ENCODE assay signal across 18 cellular contexts in genomic region chr22:33866521-33866920, GRCh38. TPM values are rescaled to one million over a fixed set of nuclear protein-coding genes. Genes with fewer than 3 reads are reported as not detected.
DNase-seq lines count a peak whose midpoint lies in the region; ATAC-seq and TF ChIP-seq lines count a peak whose summit lies in the region.
"Had no signal": no experiment of that assay in that cellular context is flagged by ENCODE, and none has a peak within 500 bp of the region (broad histone marks: within the 10 kb centered on the region; RNA-seq: fewer than 3 reads in every experiment).

No MANE protein-coding gene starts in this region.

- ATAC-seq in PC-3 (no peak), gastroesophageal sphincter (no peak), HG03097 (IDR thresholded peaks at IDR 0.05; ENCODE audit: low FRiP score, unreplicated experiment) (no peak)
- ATAC-seq: T-helper 17 cell had no signal

- no peak for TF ChIP-seq EP300 in gastroesophageal sphincter (IDR thresholded peaks at IDR 0.05)

- 67 to 91% methylated on average over 3 of the region's 3 CpGs for WGBS in gastroesophageal sphincter (ENCODE audit: low coverage in 1 of 2), 2 donors
- 81% methylated on average over 3 of the region's 3 CpGs for WGBS in smooth muscle cell (ENCODE audit: low lambda C conversion rate)
- WGBS in testis, 2 donors = 90 to 96% methylated on average over 3 of the region's 3 CpGs

- H3K9me3 ChIP-seq in PC-3 (ENCODE audit: low read length) (no peaks in the 10 kb centered on the region), gastroesophageal sphincter (no peaks in the 10 kb centered on the region), smooth muscle cell (replicated peaks; ENCODE audit: low read depth) (no peaks in the 10 kb centered on the region), testis (no peaks in the 10 kb centered on the region)
- H3K9me3 ChIP-seq: prostate gland had no signal

- H3F3A ChIP-seq in PC-3 (ENCODE audit: low read length, unreplicated experiment) = no peaks in the 10 kb centered on the region
- H3F3A ChIP-seq in smooth muscle cell (ENCODE audit: low read depth) = peaks cover 4% of the 10 kb centered on the region

- peak; percentile 37 for DNase-seq in NCI-H1694 (lab: John Stamatoyannopoulos, UW)
- DNase-seq in PC-3 = no peak
- no peak for DNase-seq in smooth muscle cell (lab: John Stamatoyannopoulos, UW; ENCODE audit: unreplicated experiment)
- DNase-seq in DMS79 treated with DMSO at 0.1 percent for 48 hours (lab: John Stamatoyannopoulos, UW) = no peak
- no peak for DNase-seq in testis
- no peak for DNase-seq in NCI-H774 (lab: John Stamatoyannopoulos, UW)
- DNase-seq: activated gamma-delta T cell; CD4-positive, CD25-positive, alpha-beta regulatory T cell; effector memory CD4-positive, alpha-beta T cell; NCI-H1436; NCI-H446 treated with DMSO at 0.1 percent for 48 hours; stimulated activated naive CD4-positive, alpha-beta T cell treated with Interleukin-2 at 50 U/mL for 16 hours; T-helper 17 cell; trophoblast cell had no signal

- no peaks in the 10 kb centered on the region for H3K9me2 ChIP-seq in PC-3 (replicated peaks; ENCODE audit: low read length)

- H3K79me2 ChIP-seq in PC-3 (ENCODE audit: low read length) (no peaks in the 10 kb centered on the region), smooth muscle cell (ENCODE audit: low read depth) (peaks cover 4% of the 10 kb centered on the region)

- intact Hi-C loops in PC-3 (cut with micrococcal nuclease) = no loop called here
- intact Hi-C loops in testis (cut with DNase I; ENCODE audit: low total_unique reads) = no loop called here

- H4K20me1 ChIP-seq in PC-3 (ENCODE audit: low read length) = no peaks in the 10 kb centered on the region
- peaks cover 6% of the 10 kb centered on the region for H4K20me1 ChIP-seq in smooth muscle cell (ENCODE audit: low read depth)

- POLR2A ChIA-PET in PC-3 (lab: Charles Lee; ENCODE audit: unreplicated experiment) = no interaction called here

- H3K36me3 ChIP-seq in PC-3 (ENCODE audit: low read depth, low read length) = no peaks in the 10 kb centered on the region
- no peaks in the 10 kb centered on the region for H3K36me3 ChIP-seq in gastroesophageal sphincter
- no peaks in the 10 kb centered on the region for H3K36me3 ChIP-seq in smooth muscle cell (ENCODE audit: low read depth)
- no peaks in the 10 kb centered on the region for H3K36me3 ChIP-seq in testis (ENCODE audit: low read depth, missing control alignments)
- H3K36me3 ChIP-seq: prostate gland had no signal

- H2AFZ ChIP-seq in PC-3 (ENCODE audit: low read length) (no peak overlapping the region), smooth muscle cell (ENCODE audit: low read depth) (no peak overlapping the region)

- CTCF ChIA-PET in PC-3 (lab: Charles Lee) = no interaction called here

- TF ChIP-seq POLR2A in gastroesophageal sphincter (IDR thresholded peaks at IDR 0.05) (no peak), testis (IDR thresholded peaks at IDR 0.05) (no peak)

- H3K27me3 ChIP-seq in PC-3 (ENCODE audit: low read length) = no peaks in the 10 kb centered on the region
- H3K27me3 ChIP-seq in gastroesophageal sphincter = no peaks in the 10 kb centered on the region
- no peaks in the 10 kb centered on the region for H3K27me3 ChIP-seq in smooth muscle cell (ENCODE audit: low read depth)
- H3K27me3 ChIP-seq in testis = no peaks in the 10 kb centered on the region

- no peak overlapping the region for H3K9ac ChIP-seq in PC-3 (ENCODE audit: low read length)
- H3K9ac ChIP-seq in smooth muscle cell (ENCODE audit: low read depth) = no peak overlapping the region
- H3K9ac ChIP-seq: KMS-11 had no signal

- peak overlapping the region; percentile 34; the same call in 1 of the 2 replicates for H3K27ac ChIP-seq in PC-3 (ENCODE audit: low read length)
- peak overlapping the region in 3 of 4 donors; percentile 79 to 84 (median 79) for H3K27ac ChIP-seq in gastroesophageal sphincter
- H3K27ac ChIP-seq in smooth muscle cell (ENCODE audit: low read depth) = peak overlapping the region; percentile 74
- H3K27ac ChIP-seq in testis = no peak overlapping the region
- H3K27ac ChIP-seq: KMS-11 had no signal

- no peak for TF ChIP-seq CTCF in PC-3 (conservative IDR thresholded peaks at IDR 0.05; ENCODE audit: low read depth, low read length)
- no peak for TF ChIP-seq CTCF in gastroesophageal sphincter (IDR thresholded peaks at IDR 0.05)
- TF ChIP-seq CTCF in smooth muscle cell (IDR thresholded peaks at IDR 0.05; ENCODE audit: borderline replicate concordance, insufficient read depth, poor library complexity, severe bottlenecking) = no peak
- no peak for TF ChIP-seq CTCF in testis (IDR thresholded peaks at IDR 0.05)

- no peaks in the 10 kb centered on the region for H3K4me1 ChIP-seq in PC-3 (ENCODE audit: insufficient read depth, low read length)
- peaks cover 0 to 65% (median 19%) of the 10 kb centered on the region in 3 donors for H3K4me1 ChIP-seq in gastroesophageal sphincter
- H3K4me1 ChIP-seq in smooth muscle cell (ENCODE audit: low read depth) = peaks cover 4% of the 10 kb centered on the region
- H3K4me1 ChIP-seq in testis = peaks cover 4% of the 10 kb centered on the region
- H3K4me1 ChIP-seq: prostate gland had no signal

- H3K4me3 ChIP-seq in PC-3 (ENCODE audit: low read length) (no peak overlapping the region), gastroesophageal sphincter (no peak overlapping the region), smooth muscle cell (no peak overlapping the region), testis (no peak overlapping the region)
- H3K4me3 ChIP-seq: prostate gland had no signal

- no TSS peak for BruUV-seq in PC-3 (replicated peaks; lab: Mats Ljungman, UMichigan)

- no peak overlapping the region for H3K4me2 ChIP-seq in PC-3 (ENCODE audit: low read length)
- no peak overlapping the region for H3K4me2 ChIP-seq in smooth muscle cell
- H3K4me2 ChIP-seq: KMS-11 had no signal

RNA-seq across cellular contexts. Expression of gene LARGE1, which starts 53.8 kb away (rescaled TPM):
- 1.3 and 3.5 TPM in 2 replicates for total RNA-seq in PC-3 (2014; rRNA removed)
- 10 to 100 TPM; 23.0 to 67.8 (median 48.0) TPM for total RNA-seq in gastroesophageal sphincter
- total RNA-seq in smooth muscle cell = 17.1 and 18.0 TPM in 2 replicates
- polyA plus RNA-seq in smooth muscle cell = 8.9 and 11.9 TPM in 2 replicates
- 10 to 100 TPM; 19.5 to 27.3 TPM for total RNA-seq in testis
- 21.8 TPM for polyA plus RNA-seq in testis (ENCODE audit: insufficient read depth, low read depth, low replicate concordance)
- total RNA-seq: CD4-positive, CD25-positive, alpha-beta regulatory T cell had no signal
- polyA plus RNA-seq: CD4-positive, CD25-positive, alpha-beta regulatory T cell had no signal

Comparison
In these comparisons a context has a peak if more than half of its experiments do, and no peak if none do; other contexts are left out.
1. H3K27ac ChIP-seq: peak in PC-3 (single experiment), gastroesophageal sphincter (3 of 4) and smooth muscle cell (single experiment); none in testis (0 of 2).